ENCODE assay signal across 11 cellular contexts in the genomic region with DNA sequence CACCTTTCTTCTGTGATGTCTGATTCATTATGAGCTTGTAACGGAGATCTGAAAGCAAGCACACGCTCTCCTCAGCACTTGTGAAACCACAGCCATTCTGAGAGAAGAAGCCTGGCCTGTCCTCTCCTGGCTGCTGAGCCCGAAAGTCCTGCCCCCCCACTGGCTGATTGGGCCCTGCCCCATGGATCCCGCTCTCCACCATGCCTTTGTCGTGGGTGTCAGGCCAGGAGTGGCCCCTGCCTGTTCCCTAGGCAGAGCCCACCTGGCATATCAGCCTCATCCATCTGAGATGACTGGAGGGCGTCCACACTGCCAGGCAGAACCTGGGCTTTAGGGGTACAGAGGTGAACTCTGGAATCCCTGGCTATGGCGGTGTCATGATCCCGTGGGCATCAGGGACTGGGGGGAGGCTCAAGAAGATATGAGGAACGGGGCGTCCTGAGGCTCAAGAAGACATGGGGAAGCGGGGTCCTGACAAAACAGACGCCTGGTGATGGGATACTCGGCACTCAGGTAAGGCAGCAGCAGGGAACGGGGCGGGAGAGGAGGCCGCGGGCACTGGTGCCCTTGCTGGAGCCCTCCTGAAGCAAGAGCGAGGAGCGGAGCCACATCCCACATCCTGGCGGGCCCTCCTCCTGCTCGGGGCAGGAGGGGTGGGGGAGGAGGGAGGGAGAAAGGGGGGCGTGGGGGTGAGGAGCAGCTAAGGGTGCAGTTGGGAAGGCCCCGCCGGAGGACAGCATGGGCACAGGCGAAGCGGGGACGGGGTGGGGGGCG. TPM values are rescaled to one million over a fixed set of nuclear protein-coding genes. Genes with fewer than 3 reads are reported as not detected.
A peak's percentile ranks its signal among the peaks of the same experiment; 100 is the strongest.
DNase-seq lines count a peak whose midpoint lies in the region; ATAC-seq, FAIRE-seq and TF ChIP-seq lines count a peak whose summit lies in the region.
"Not testable (repeated sequence)": the region's sequence is repeated elsewhere in the genome, so short reads cannot be mapped to it uniquely, and the experiment has no call there.
"Had no signal": no experiment of that assay in that cellular context is flagged by ENCODE, and none has a peak within 500 bp of the region (broad histone marks: within the 10 kb centered on the region; RNA-seq: fewer than 3 reads in every experiment).

No MANE protein-coding gene starts in this region.

- ATAC-seq in HG02973 (IDR thresholded peaks at IDR 0.05; ENCODE audit: unreplicated experiment) (peak; percentile 30), WTC11 (peak; percentile 15), foreskin keratinocyte (peak; percentile 19)
- ATAC-seq in lower lobe of right lung = not testable (repeated sequence)

- not testable (repeated sequence) for H3K27me3 ChIP-seq in foreskin keratinocyte; lower lobe of right lung (ENCODE audit: low read depth)

- WGBS in urinary bladder = 41% methylated on average over 22 of the region's 28 CpGs

- intact Hi-C loops in lower lobe of right lung (cut with DNase I) = not testable (repeated sequence)

- H3K4me3 ChIP-seq in lower lobe of right lung (peak overlapping the region; percentile 36), urinary bladder (ENCODE audit: low read depth, low read length) (peak overlapping the region; percentile 14)

- not testable (repeated sequence) for H3K4me1 Mint-ChIP-seq in WTC11; activated naive CD8-positive, alpha-beta T cell treated with anti-CD3 and anti-CD28 coated beads for 36 hours; progenitor cell of endocrine pancreas (ENCODE audit: low read depth)

- POLR2A ChIA-PET in WTC11 (lab: Charles Lee) = not testable (repeated sequence)

- CTCF ChIA-PET in WTC11 (lab: Charles Lee) = not testable (repeated sequence)

- peak; percentile 28 for FAIRE-seq in GM12891 (lab: Jason Lieb, UNC)

- not testable (repeated sequence) for TF ChIP-seq CTCF in WTC11 (IDR thresholded peaks at IDR 0.05); foreskin keratinocyte (conservative IDR thresholded peaks at IDR 0.05); lower lobe of right lung (IDR thresholded peaks at IDR 0.05); progenitor cell of endocrine pancreas (IDR thresholded peaks at IDR 0.05; ENCODE audit: unreplicated experiment)

- not testable (repeated sequence) for TF ChIP-seq POLR2A in GM12891 (IDR thresholded peaks at IDR 0.05; ENCODE audit: low read depth, low read length)

- not testable (repeated sequence) for H3K9me3 Mint-ChIP-seq in WTC11; activated naive CD8-positive, alpha-beta T cell treated with anti-CD3 and anti-CD28 coated beads for 36 hours; progenitor cell of endocrine pancreas (ENCODE audit: low read depth)

- H3K9me3 ChIP-seq in lower lobe of right lung = not testable (repeated sequence)

- not testable (repeated sequence) for H3K27ac ChIP-seq in foreskin keratinocyte; lower lobe of right lung; urinary bladder (ENCODE audit: low read depth)

- H3K36me3 ChIP-seq in lower lobe of right lung; urinary bladder (ENCODE audit: insufficient read depth): not testable (repeated sequence)

- not testable (repeated sequence) for H3K27ac Mint-ChIP-seq in WTC11; activated naive CD8-positive, alpha-beta T cell treated with anti-CD3 and anti-CD28 coated beads for 36 hours
- H3K27ac Mint-ChIP-seq in progenitor cell of endocrine pancreas = peak overlapping the region; percentile 20

- not testable (repeated sequence) for H3K36me3 Mint-ChIP-seq in WTC11; activated naive CD8-positive, alpha-beta T cell treated with anti-CD3 and anti-CD28 coated beads for 36 hours; progenitor cell of endocrine pancreas (ENCODE audit: insufficient read depth)

- H3K27me3 Mint-ChIP-seq in WTC11 (ENCODE audit: low read depth); activated naive CD8-positive, alpha-beta T cell treated with anti-CD3 and anti-CD28 coated beads for 36 hours; progenitor cell of endocrine pancreas: not testable (repeated sequence)

- H3K4me3 Mint-ChIP-seq in WTC11 (peak overlapping the region; percentile 79), progenitor cell of endocrine pancreas (ENCODE audit: low read depth) (peak overlapping the region; percentile 78)
- H3K4me3 Mint-ChIP-seq in activated naive CD8-positive, alpha-beta T cell treated with anti-CD3 and anti-CD28 coated beads for 36 hours = peak overlapping the region; percentile 52

- DNase-seq in GM12891 (ENCODE audit: insufficient read length, low spot score); WTC11 (ENCODE audit: low spot score); activated naive CD8-positive, alpha-beta T cell treated with anti-CD3 and anti-CD28 coated beads for 36 hours; foreskin keratinocyte; lower lobe of right lung: not testable (repeated sequence)
- DNase-seq in progenitor cell of endocrine pancreas (ENCODE audit: low spot score, unreplicated experiment) = peak; percentile 8

- not testable (repeated sequence) for H3K4me1 ChIP-seq in foreskin keratinocyte; lower lobe of right lung; urinary bladder (ENCODE audit: insufficient read depth)

RNA-seq across cellular contexts. Expression of gene CCDC74B, which starts 1.5 kb away (rescaled TPM):
- 1.7 TPM for polyA plus RNA-seq in GM12891 (2012; ENCODE audit: low read depth, missing spikeins)
- total RNA-seq in WTC11 (2021) (2.8 to 5.4 TPM (median 3.4 TPM) in 3 replicates), foreskin keratinocyte (4.9 and 9.7 TPM in 2 replicates), lower lobe of right lung (7.2 TPM), progenitor cell of endocrine pancreas (10.7 and 10.9 TPM in 2 replicates), urinary bladder (5.2 TPM)
- total RNA-seq in activated naive CD8-positive, alpha-beta T cell treated with anti-CD3 and anti-CD28 coated beads for 36 hours = 1 to 10 TPM in 1 of 2 experiments, under 1 TPM in 1; 0.72 to 1.4 TPM
- polyA plus RNA-seq in foreskin keratinocyte (5.6 and 11.3 TPM in 2 replicates), urinary bladder (8.1 TPM)

RNA-seq across cellular contexts. Expression of gene POTEF, which starts 14.4 kb away (rescaled TPM):
- polyA plus RNA-seq in GM12891 (2012; ENCODE audit: low read depth, missing spikeins) = not detected
- total RNA-seq in WTC11 (2021) (10.5 to 13.6 TPM (median 13.3 TPM) in 3 replicates), foreskin keratinocyte (not detected in 2 replicates), lower lobe of right lung (not detected), progenitor cell of endocrine pancreas (34.0 and 37.8 TPM in 2 replicates), urinary bladder (not detected)
- total RNA-seq in activated naive CD8-positive, alpha-beta T cell treated with anti-CD3 and anti-CD28 coated beads for 36 hours = not detected
- polyA plus RNA-seq in foreskin keratinocyte (not detected in 2 replicates), urinary bladder (not detected)
- polyA plus RNA-seq: adipose tissue had no signal

RNA-seq across cellular contexts. Expression of gene SMPD4, which starts 37.9 kb away (rescaled TPM):
- 39.8 TPM for polyA plus RNA-seq in GM12891 (2012; ENCODE audit: low read depth, missing spikeins)
- total RNA-seq in WTC11 (2021) (76.7 to 95.8 TPM (median 81.1 TPM) in 3 replicates), foreskin keratinocyte (60.2 and 63.4 TPM in 2 replicates), lower lobe of right lung (35.7 TPM), progenitor cell of endocrine pancreas (86.0 and 93.8 TPM in 2 replicates), urinary bladder (15.6 TPM)
- total RNA-seq in activated naive CD8-positive, alpha-beta T cell treated with anti-CD3 and anti-CD28 coated beads for 36 hours = 100 to 1,000 TPM; 109 to 110 TPM
- polyA plus RNA-seq in foreskin keratinocyte (56.1 and 59.2 TPM in 2 replicates), urinary bladder (40.8 TPM)

RNA-seq across cellular contexts. Expression of gene MZT2B, which starts 38.6 kb away (rescaled TPM):
- 247 TPM for polyA plus RNA-seq in GM12891 (2012; ENCODE audit: low read depth, missing spikeins)
- total RNA-seq in WTC11 (2021) (183 to 225 TPM (median 220 TPM) in 3 replicates), foreskin keratinocyte (365 and 366 TPM in 2 replicates), lower lobe of right lung (125 TPM), progenitor cell of endocrine pancreas (190 and 207 TPM in 2 replicates), urinary bladder (50.4 TPM)
- 100 to 1,000 TPM; 366 to 371 TPM for total RNA-seq in activated naive CD8-positive, alpha-beta T cell treated with anti-CD3 and anti-CD28 coated beads for 36 hours
- polyA plus RNA-seq in foreskin keratinocyte (423 and 518 TPM in 2 replicates), urinary bladder (251 TPM)

RNA-seq across cellular contexts. Expression of gene TUBA3E, which starts 54.8 kb away (rescaled TPM):
- not detected for polyA plus RNA-seq in GM12891 (2012; ENCODE audit: low read depth, missing spikeins)
- 0.18 TPM in 1 of 3 replicates, not detected in the others for total RNA-seq in WTC11 (2021)
- not detected for total RNA-seq in activated naive CD8-positive, alpha-beta T cell treated with anti-CD3 and anti-CD28 coated beads for 36 hours
- total RNA-seq in foreskin keratinocyte = not detected in 2 replicates
- polyA plus RNA-seq in foreskin keratinocyte = not detected in 2 replicates
- not detected for total RNA-seq in lower lobe of right lung
- not detected in 2 replicates for total RNA-seq in progenitor cell of endocrine pancreas
- total RNA-seq in urinary bladder = not detected
- polyA plus RNA-seq in urinary bladder = not detected
- total RNA-seq: G401, lung had no signal
- polyA plus RNA-seq: lung had no signal

Comparison
In these comparisons a context has a peak if more than half of its experiments do, and no peak if none do; other contexts are left out.
1. RNA of gene POTEF, which starts 14.4 kb away (total RNA-seq): 34.0 to 37.8 TPM in progenitor cell of endocrine pancreas and 10.5 to 13.6 TPM in WTC11; not detected in activated naive CD8-positive, alpha-beta T cell treated with anti-CD3 and anti-CD28 coated beads for 36 hours, not detected in foreskin keratinocyte, not detected in lower lobe of right lung (single experiment) and not detected in urinary bladder (single experiment); every median in the first group is over 10 times any median in the second.
2. Peak in every context shown above with its lines, with median percentiles within 50 percentile points of each other: H3K4me3 Mint-ChIP-seq.